ENCODE assay signal across 35 cellular contexts in the genomic region with DNA sequence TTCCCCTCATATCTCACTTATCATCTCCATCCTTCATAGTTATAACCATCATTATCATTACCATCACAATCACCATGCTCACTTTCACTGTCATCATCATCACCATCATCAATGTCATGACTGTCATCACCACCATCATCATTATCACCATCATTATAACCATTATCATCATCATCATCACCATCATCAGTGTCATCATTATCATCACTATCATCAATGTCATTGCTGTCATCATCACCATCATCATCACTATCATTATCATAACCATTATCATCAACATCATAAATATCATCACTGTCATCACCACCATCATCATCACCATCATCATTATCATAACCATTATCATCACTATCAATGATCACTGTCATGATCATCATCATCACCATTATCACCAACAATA. TPM values are rescaled to one million over a fixed set of nuclear protein-coding genes. Genes with fewer than 3 reads are reported as not detected.
"Had no signal": no experiment of that assay in that cellular context is flagged by ENCODE, and none has a peak within 500 bp of the region (broad histone marks: within the 10 kb centered on the region; RNA-seq: fewer than 3 reads in every experiment).

No MANE protein-coding gene starts in this region.

- H3K36me3 ChIP-seq: adrenal gland, ascending aorta, breast epithelium, cardiac muscle cell, colonic mucosa, esophagus squamous epithelium had no signal

- H3K27me3 ChIP-seq: adrenal gland, ascending aorta, breast epithelium, cardiac muscle cell, colonic mucosa, esophagus squamous epithelium had no signal

- ATAC-seq: activated CD8-positive, alpha-beta memory T cell treated with anti-CD3 and anti-CD28 coated beads, Interleukin-2, amount 10 ng/mL, durations not matched to agents 7 days and 5 days; activated CD8-positive, alpha-beta T cell treated with anti-CD3 and anti-CD28 coated beads for 36 hours; activated naive CD8-positive, alpha-beta T cell treated with anti-CD3 and anti-CD28 coated beads, Interleukin-2, amount 50 U/mL, for 24 hours; WTC11 had no signal

- DNase-seq: activated CD4-positive, alpha-beta T cell treated with anti-CD3 and anti-CD28 coated beads for 1 hour; activated CD4-positive, alpha-beta T cell treated with anti-CD3 and anti-CD28 coated beads for 4 hours; activated CD4-positive, alpha-beta T cell treated with anti-CD3 and anti-CD28 coated beads, Interleukin-2, amount 10 ng/mL, durations not matched to agents 7 days and 5 days; activated CD4-positive, alpha-beta T cell treated with anti-CD3 and anti-CD28 coated beads, Interleukin-2, amount 50 U/mL, for 48 hours; activated CD8-positive, alpha-beta memory T cell treated with anti-CD3 and anti-CD28 coated beads, Interleukin-2, amount 10 ng/mL, durations not matched to agents 7 days and 5 days; activated CD8-positive, alpha-beta memory T cell treated with anti-CD3 and anti-CD28 coated beads, Interleukin-2, amount 50 U/mL, for 4 hours; activated CD8-positive, alpha-beta T cell treated with anti-CD3 and anti-CD28 coated beads for 36 hours; activated effector memory CD4-positive, alpha-beta T cell treated with anti-CD3 and anti-CD28 coated beads, Interleukin-2, amount 50 U/mL, for 16 hours; activated naive CD4-positive, alpha-beta T cell treated with anti-CD3 and anti-CD28 coated beads for 36 hours; activated naive CD8-positive, alpha-beta T cell treated with anti-CD3 and anti-CD28 coated beads for 36 hours; activated naive CD8-positive, alpha-beta T cell treated with anti-CD3 and anti-CD28 coated beads, Interleukin-2, amount 50 U/mL, for 24 hours; activated T-cell treated with anti-CD3 and anti-CD28 coated beads, Interleukin-2, amount 50 U/mL, for 1 hour; activated T-cell treated with anti-CD3 and anti-CD28 coated beads, Interleukin-2, amount 50 U/mL, for 48 hours; adrenal gland; amygdala; central memory CD4-positive, alpha-beta T cell; cerebellar nuclear complex; colonic mucosa; effector CD8-positive, alpha-beta T cell; esophagus squamous epithelium; foreskin melanocyte; head of caudate nucleus; T-helper 2 cell had no signal

- H3K27ac ChIP-seq: adrenal gland, ascending aorta, breast epithelium, cardiac muscle cell, colonic mucosa, epithelial cell of prostate, esophagus squamous epithelium, VCaP had no signal

- FAIRE-seq: endometrium, endothelial cell of umbilical vein had no signal

- H3K9me3 ChIP-seq: adrenal gland, ascending aorta, breast epithelium, colonic mucosa, esophagus squamous epithelium had no signal

- H3K4me3 ChIP-seq: adrenal gland, ascending aorta, breast epithelium, cardiac muscle cell, colonic mucosa, esophagus squamous epithelium had no signal

- H3K4me1 ChIP-seq: adrenal gland, breast epithelium, colonic mucosa had no signal

RNA-seq across cellular contexts. Expression of a gene that starts 44.1 kb away (rescaled TPM):
- total RNA-seq: activated CD4-positive, alpha-beta T cell treated with anti-CD3 and anti-CD28 coated beads, Interleukin-2, amount 10 ng/mL, durations not matched to agents 7 days and 5 days; activated CD8-positive, alpha-beta memory T cell treated with anti-CD3 and anti-CD28 coated beads for 36 hours; activated T-helper 1 cell treated with anti-CD3 and anti-CD28 coated beads, Interleukin-12 subunit alpha, Interleukin-12 subunit beta, Interleukin-2, Interleukin-4 antibody, amounts not matched to agents 30 ng/mL and 10 ng/mL and 1 ng/mL, durations not matched to agents 14 hours and 24 hours and 36 hours; ascending aorta; fibroblast of lung; fibroblast of villous mesenchyme had no signal
